ENCODE assay signal across 27 cellular contexts in genomic region chr3:148797822-148798221, GRCh38. TPM values are rescaled to one million over a fixed set of nuclear protein-coding genes. Genes with fewer than 3 reads are reported as not detected.
DNase-seq lines count a peak whose midpoint lies in the region; ATAC-seq and TF ChIP-seq lines count a peak whose summit lies in the region.
"Had no signal": no experiment of that assay in that cellular context is flagged by ENCODE, and none has a peak within 500 bp of the region (broad histone marks: within the 10 kb centered on the region; RNA-seq: fewer than 3 reads in every experiment).

No MANE protein-coding gene starts in this region.

- peak overlapping the region; percentile 75; the same call in 1 of the 2 replicates for H3K27ac Mint-ChIP-seq in WTC11
- H3K27ac Mint-ChIP-seq: CD4-positive, CD25-positive, alpha-beta regulatory T cell had no signal

- H4K20me1 ChIP-seq in Karpas-422 (ENCODE audit: insufficient read depth, low read depth, low read length) = no peaks in the 10 kb centered on the region
- H4K20me1 ChIP-seq: BLaER1 had no signal

- H3K36me3 Mint-ChIP-seq in WTC11 = peaks cover 4% of the 10 kb centered on the region
- H3K36me3 Mint-ChIP-seq: CD4-positive, CD25-positive, alpha-beta regulatory T cell had no signal

- ATAC-seq in WTC11 = peak; percentile 80
- ATAC-seq in GM18861 (IDR thresholded peaks at IDR 0.05; ENCODE audit: unreplicated experiment) = no peak
- ATAC-seq in HG02610 (IDR thresholded peaks at IDR 0.05; ENCODE audit: unreplicated experiment) = no peak
- ATAC-seq: GM12878, HepG2 had no signal

- no peak overlapping the region for H3K9ac ChIP-seq in Karpas-422 (ENCODE audit: low read length)
- H3K9ac ChIP-seq: BLaER1 had no signal

- peak overlapping the region; percentile 46 for H3K4me3 Mint-ChIP-seq in WTC11
- H3K4me3 Mint-ChIP-seq: CD4-positive, CD25-positive, alpha-beta regulatory T cell had no signal

- no peaks in the 10 kb centered on the region for H3K9me2 ChIP-seq in Karpas-422 (replicated peaks; ENCODE audit: insufficient read depth, low read length)

- no peaks in the 10 kb centered on the region for H3K9me3 ChIP-seq in Karpas-422 (ENCODE audit: low read length)
- H3K9me3 ChIP-seq: BLaER1 had no signal

- no peak overlapping the region for H2AFZ ChIP-seq in Karpas-422 (ENCODE audit: low read length)

- H3K4me1 ChIP-seq in Karpas-422 (ENCODE audit: low read length) = no peaks in the 10 kb centered on the region
- H3K4me1 ChIP-seq: BLaER1 had no signal

- peak; percentile 52 for DNase-seq in DMS153 (lab: John Stamatoyannopoulos, UW)
- no peak for DNase-seq in DMS153 treated with DMSO at 0.1 percent for 48 hours (lab: John Stamatoyannopoulos, UW; ENCODE audit: unreplicated experiment)
- DNase-seq in Karpas-422 = peak; percentile 10
- DNase-seq in NCI-H2081 treated with DMSO at 0.1 percent for 48 hours (lab: John Stamatoyannopoulos, UW) = peak; percentile 63
- no peak for DNase-seq in WTC11 (ENCODE audit: low spot score)
- no peak for DNase-seq in AG08395 (ENCODE audit: low spot score)
- DNase-seq: CD4-positive, CD25-positive, alpha-beta regulatory T cell; DMS79; EL; GDM1; Kasumi-1; NCI-H1092 treated with DMSO at 0.1 percent for 48 hours; NCI-H146; NCI-H1930; NCI-H510A; NCI-H82; Right ventricle myocardium superior; RPMI8226; T-helper 1 cell had no signal

- POLR2A ChIA-PET in WTC11 (lab: Charles Lee) = no interaction called here

- TF ChIP-seq CTCF in WTC11 (IDR thresholded peaks at IDR 0.05) = no peak

- H3K4me1 Mint-ChIP-seq in WTC11 = peaks cover 41% of the 10 kb centered on the region
- H3K4me1 Mint-ChIP-seq: CD4-positive, CD25-positive, alpha-beta regulatory T cell had no signal

- H3K9me3 Mint-ChIP-seq in WTC11 = peaks cover 7% of the 10 kb centered on the region; the same call in 1 of the 2 replicates

- no peaks in the 10 kb centered on the region for H3K36me3 ChIP-seq in Karpas-422 (ENCODE audit: insufficient read depth, low read length)
- H3K36me3 ChIP-seq: BLaER1 had no signal

- H3K4me2 ChIP-seq in Karpas-422 (ENCODE audit: low read depth, low read length, poor library complexity, severe bottlenecking) = no peak overlapping the region
- H3K4me2 ChIP-seq: BLaER1 had no signal

- no peaks in the 10 kb centered on the region for H3K79me2 ChIP-seq in Karpas-422 (ENCODE audit: low read length)

- no peak overlapping the region for H3K4me3 ChIP-seq in Karpas-422 (ENCODE audit: low read length)
- H3K4me3 ChIP-seq: BLaER1, GM12878 had no signal

- CTCF ChIA-PET in WTC11 (lab: Charles Lee) = interaction anchor here (1.0 to 1.5 kb wide), 3 partner anchors 11 to 158 kb away, joined by 4 to 5 read pairs (median 4); no protein-coding TSS in a partner anchor

- no peaks in the 10 kb centered on the region for H3K27me3 Mint-ChIP-seq in WTC11 (ENCODE audit: low read depth)
- H3K27me3 Mint-ChIP-seq: CD4-positive, CD25-positive, alpha-beta regulatory T cell had no signal

- 0 out of 2 replicates have a peak, but pooled peaks cover 2% of the 10 kb centered on the region for H3K27me3 ChIP-seq in Karpas-422 (ENCODE audit: low read length)
- H3K27me3 ChIP-seq: BLaER1 had no signal

- no peak overlapping the region for H3K27ac ChIP-seq in Karpas-422 (ENCODE audit: low read length)
- H3K27ac ChIP-seq: 22Rv1, BLaER1 had no signal

TF ChIP-seq in WTC11, 78 proteins besides CTCF, POLR2A, EP300 and RAD21:
- TF ChIP-seq ZNF232 (CRISPR knock-in tag; IDR thresholded peaks at IDR 0.05) (0 out of 2 replicates have a peak, but pooled peaks have one; percentile 23), TEAD1 (CRISPR knock-in tag; IDR thresholded peaks at IDR 0.05) (no peak)

RNA-seq across cellular contexts. Expression of gene CPB1, which starts 29.8 kb away (rescaled TPM):
- total RNA-seq in Karpas-422 (2014; rRNA removed; shearing (Covaris generic); ENCODE audit: low replicate concordance) = not detected in 2 replicates
- total RNA-seq in WTC11 (2021) = 4.1 to 7.6 TPM (median 5.0 TPM) in 3 replicates
- total RNA-seq: CD4-positive, CD25-positive, alpha-beta regulatory T cell; HepG2; HT1080; M059J; Right ventricle myocardium superior had no signal

Comparison
In these comparisons a context has a peak if more than half of its experiments do, and no peak if none do; other contexts are left out.
1. DNase-seq: peak in DMS153 (single experiment), Karpas-422 (single experiment) and NCI-H2081 treated with DMSO at 0.1 percent for 48 hours (single experiment); none in DMS153 treated with DMSO at 0.1 percent for 48 hours (single experiment), WTC11 (single experiment) and AG08395 (single experiment).